In genomic region chr22:46626356-46626755, GRCh38 we compare ENCODE assay signal across 2 cellular contexts.
TF ChIP-seq lines count a peak whose summit lies in the region.

No MANE protein-coding gene starts in this region.

TF ChIP-seq in IMR-90, 13 proteins besides CTCF, POLR2A, EP300 and RAD21:
- TF ChIP-seq RCOR1 (IDR thresholded peaks at IDR 0.05; ENCODE audit: insufficient replicate concordance, low read length) (no peak), CEBPB (IDR thresholded peaks at IDR 0.05; ENCODE audit: low read depth, low read length) (no peak), USF2 (IDR thresholded peaks at IDR 0.05; ENCODE audit: low read depth, low read length) (no peak), ELK1 (IDR thresholded peaks at IDR 0.05; ENCODE audit: borderline replicate concordance, low read depth, low read length) (no peak), MXI1 (IDR thresholded peaks at IDR 0.05; ENCODE audit: borderline replicate concordance, low read depth, low read length) (no peak), FOS (IDR thresholded peaks at IDR 0.05; ENCODE audit: low read depth, low read length) (no peak), CHD1 (IDR thresholded peaks at IDR 0.05; ENCODE audit: low read depth, low read length) (no peak), BHLHE40 (IDR thresholded peaks at IDR 0.05; ENCODE audit: low read depth, low read length) (no peak), NFE2L2 (IDR thresholded peaks at IDR 0.05; ENCODE audit: low read depth, low read length) (no peak), MAZ (IDR thresholded peaks at IDR 0.05; ENCODE audit: borderline replicate concordance, low read depth, low read length) (no peak), RFX5 (IDR thresholded peaks at IDR 0.05; ENCODE audit: low read depth, low read length) (no peak), MAFK (IDR thresholded peaks at IDR 0.05; ENCODE audit: low read depth, low read length) (no peak), SMC3 (IDR thresholded peaks at IDR 0.05; ENCODE audit: low read depth, low read length) (no peak)
TF ChIP-seq in IMR-90: peak in this region for 0.

TF ChIP-seq in H1, 55 proteins besides CTCF, POLR2A, EP300 and RAD21:
- TF ChIP-seq TEAD4 (IDR thresholded peaks at IDR 0.05; ENCODE audit: low read depth, low read length) (no peak), ZNF274 (IDR thresholded peaks at IDR 0.05; ENCODE audit: borderline replicate concordance, extremely low read depth, low read length) (no peak), SIRT6 (IDR thresholded peaks at IDR 0.05; ENCODE audit: low read length) (no peak), SP1 (IDR thresholded peaks at IDR 0.05; ENCODE audit: low read depth, low read length) (no peak), YY1 (IDR thresholded peaks at IDR 0.05; ENCODE audit: low read depth, low read length) (no peak), JUND (IDR thresholded peaks at IDR 0.05; ENCODE audit: low read length) (no peak), ATF3 (IDR thresholded peaks at IDR 0.05; ENCODE audit: insufficient read depth, low read depth, low read length) (no peak), SIX5 (IDR thresholded peaks at IDR 0.05; ENCODE audit: low read depth, low read length) (no peak), TAF1 (IDR thresholded peaks at IDR 0.05; ENCODE audit: low read depth, low read length) (no peak), RFX5 (IDR thresholded peaks at IDR 0.05; ENCODE audit: borderline replicate concordance, low read depth, low read length) (no peak), SP4 (IDR thresholded peaks at IDR 0.05; ENCODE audit: low read length) (no peak)
